ENCODE assay signal across 16 cellular contexts in genomic region chr13:19981685-19982238, GRCh38. TPM values are rescaled to one million over a fixed set of nuclear protein-coding genes. Genes with fewer than 3 reads are reported as not detected.
DNase-seq lines count a peak whose midpoint lies in the region; FAIRE-seq and TF ChIP-seq lines count a peak whose summit lies in the region.
"Had no signal": no experiment of that assay in that cellular context is flagged by ENCODE, and none has a peak within 500 bp of the region (broad histone marks: within the 10 kb centered on the region; RNA-seq: fewer than 3 reads in every experiment).

No MANE protein-coding gene starts in this region.

- H3K27ac Mint-ChIP-seq in progenitor cell of endocrine pancreas (peak overlapping the region; percentile 22), neural progenitor cell (no peak overlapping the region)
- H3K27ac Mint-ChIP-seq in activated CD4-positive, alpha-beta T cell treated with anti-CD3 and anti-CD28 coated beads, Interleukin-2, amount 10 ng/mL, durations not matched to agents 24 days and 14 days: no peak overlapping the region

- TF ChIP-seq CTCF in choroid plexus epithelial cell (conservative IDR thresholded peaks at IDR 0.05; ENCODE audit: low read depth, low read length) (no peak), progenitor cell of endocrine pancreas (IDR thresholded peaks at IDR 0.05; ENCODE audit: unreplicated experiment) (no peak), neural progenitor cell (IDR thresholded peaks at IDR 0.05) (no peak)

- H3K27me3 Mint-ChIP-seq in progenitor cell of endocrine pancreas: no peaks in the 10 kb centered on the region
- no peaks in the 10 kb centered on the region for H3K27me3 Mint-ChIP-seq in activated CD4-positive, alpha-beta T cell treated with anti-CD3 and anti-CD28 coated beads, Interleukin-2, amount 10 ng/mL, durations not matched to agents 24 days and 14 days
- no peaks in the 10 kb centered on the region for H3K27me3 Mint-ChIP-seq in neural progenitor cell (ENCODE audit: insufficient read depth, low read depth)

- H3K9me3 ChIP-seq in neural progenitor cell (ENCODE audit: low read depth): peaks cover 8% of the 10 kb centered on the region

- peaks cover 12% of the 10 kb centered on the region for H3K4me1 ChIP-seq in neural progenitor cell

- no peaks in the 10 kb centered on the region for H3K27me3 ChIP-seq in neural progenitor cell

- H3K9ac ChIP-seq in neural progenitor cell: no peak overlapping the region

- peaks cover 51% of the 10 kb centered on the region for H3F3A ChIP-seq in neural progenitor cell (ENCODE audit: low read depth)

- peaks cover 29% of the 10 kb centered on the region for H3K36me3 ChIP-seq in neural progenitor cell

- H3K4me3 ChIP-seq in choroid plexus epithelial cell (ENCODE audit: low read depth, low read length) (no peak overlapping the region), neural progenitor cell (no peak overlapping the region)

- peaks cover 8% of the 10 kb centered on the region for H3K4me1 Mint-ChIP-seq in progenitor cell of endocrine pancreas (ENCODE audit: low read depth)
- peaks cover 19% of the 10 kb centered on the region for H3K4me1 Mint-ChIP-seq in activated CD4-positive, alpha-beta T cell treated with anti-CD3 and anti-CD28 coated beads, Interleukin-2, amount 10 ng/mL, durations not matched to agents 24 days and 14 days
- peaks cover 2% of the 10 kb centered on the region for H3K4me1 Mint-ChIP-seq in neural progenitor cell

- FAIRE-seq in GM19239 (lab: Jason Lieb, UNC): peak; percentile 39
- FAIRE-seq: GM18507 had no signal

- no peak overlapping the region for H3K4me3 Mint-ChIP-seq in progenitor cell of endocrine pancreas (ENCODE audit: low read depth)
- H3K4me3 Mint-ChIP-seq in activated CD4-positive, alpha-beta T cell treated with anti-CD3 and anti-CD28 coated beads, Interleukin-2, amount 10 ng/mL, durations not matched to agents 24 days and 14 days: no peak overlapping the region
- no peak overlapping the region for H3K4me3 Mint-ChIP-seq in neural progenitor cell

- H3K79me2 ChIP-seq in neural progenitor cell (ENCODE audit: low read depth): peaks cover 100% of the 10 kb centered on the region

- intact Hi-C loops in activated CD4-positive, alpha-beta T cell treated with anti-CD3 and anti-CD28 coated beads, Interleukin-2, amount 10 ng/mL, durations not matched to agents 24 days and 14 days (cut with micrococcal nuclease): no loop called here

- no peak for DNase-seq in GM19239 (ENCODE audit: insufficient read length, low spot score)
- peak; percentile 51 for DNase-seq in LHCN-M2 (ENCODE audit: low read depth)
- peak; percentile 19 for DNase-seq in choroid plexus epithelial cell (ENCODE audit: low read depth)
- no peak for DNase-seq in progenitor cell of endocrine pancreas (ENCODE audit: low spot score, unreplicated experiment)
- no peak for DNase-seq in stimulated activated CD4-positive, alpha-beta T cell treated with anti-CD3 and anti-CD28 coated beads, Interleukin-2, amount 100 ng/mL, for 48 hours
- no peak for DNase-seq in activated CD4-positive, alpha-beta T cell treated with anti-CD3 and anti-CD28 coated beads, Interleukin-2, amount 10 ng/mL, durations not matched to agents 24 days and 14 days
- no peak for DNase-seq in neural progenitor cell (ENCODE audit: low spot score)
- DNase-seq: GOT3, Karpas-422, MV-4-11, NCI-H1417 treated with DMSO at 0.1 percent for 48 hours, NCI-H1930, NCI-H748 treated with DMSO at 0.1 percent for 48 hours, OCI-M1, SHP77 treated with DMSO at 0.1 percent for 48 hours had no signal

- H2AFZ ChIP-seq in neural progenitor cell (replicated peaks): no peak overlapping the region

- no peak overlapping the region for H3K27ac ChIP-seq in neural progenitor cell

- peaks cover 76% of the 10 kb centered on the region for H4K20me1 ChIP-seq in neural progenitor cell (ENCODE audit: low read depth)

- peaks cover 35% of the 10 kb centered on the region for H3K36me3 Mint-ChIP-seq in progenitor cell of endocrine pancreas (ENCODE audit: insufficient read depth)
- H3K36me3 Mint-ChIP-seq in activated CD4-positive, alpha-beta T cell treated with anti-CD3 and anti-CD28 coated beads, Interleukin-2, amount 10 ng/mL, durations not matched to agents 24 days and 14 days (ENCODE audit: low read depth): peaks cover 43% of the 10 kb centered on the region
- H3K36me3 Mint-ChIP-seq in neural progenitor cell: peaks cover 50% of the 10 kb centered on the region

- peaks cover 14% of the 10 kb centered on the region for H3K9me3 Mint-ChIP-seq in progenitor cell of endocrine pancreas (ENCODE audit: low read depth)
- H3K9me3 Mint-ChIP-seq in activated CD4-positive, alpha-beta T cell treated with anti-CD3 and anti-CD28 coated beads, Interleukin-2, amount 10 ng/mL, durations not matched to agents 24 days and 14 days: peaks cover 9% of the 10 kb centered on the region
- peaks cover 32% of the 10 kb centered on the region for H3K9me3 Mint-ChIP-seq in neural progenitor cell

- no peak overlapping the region for H3K4me2 ChIP-seq in neural progenitor cell

RNA-seq across cellular contexts. Expression of gene ZMYM2, which starts 23.2 kb away (rescaled TPM):
- total RNA-seq in LHCN-M2 (2014; rRNA removed) (38.1 and 39.1 TPM in 2 replicates), progenitor cell of endocrine pancreas (183 and 192 TPM in 2 replicates), neural progenitor cell (ENCODE audit: low replicate concordance) (203 and 303 TPM in 2 replicates)
- 9.1 TPM for polyA plus RNA-seq in LHCN-M2 (2012)
- total RNA-seq in activated CD4-positive, alpha-beta T cell treated with anti-CD3 and anti-CD28 coated beads, Interleukin-2, amount 10 ng/mL, durations not matched to agents 24 days and 14 days: 62.4 and 67.0 TPM in 2 replicates

Comparison
In these comparisons a context has a peak if more than half of its experiments do, and no peak if none do; other contexts are left out.
1. DNase-seq: peak in LHCN-M2 (single experiment) and choroid plexus epithelial cell (single experiment); none in GM19239 (single experiment), progenitor cell of endocrine pancreas (single experiment), stimulated activated CD4-positive, alpha-beta T cell treated with anti-CD3 and anti-CD28 coated beads, Interleukin-2, amount 100 ng/mL, for 48 hours (0 of 2), activated CD4-positive, alpha-beta T cell treated with anti-CD3 and anti-CD28 coated beads, Interleukin-2, amount 10 ng/mL, durations not matched to agents 24 days and 14 days (single experiment) and neural progenitor cell (single experiment).